ENCODE assay signal across 9 cellular contexts in the genomic region with DNA sequence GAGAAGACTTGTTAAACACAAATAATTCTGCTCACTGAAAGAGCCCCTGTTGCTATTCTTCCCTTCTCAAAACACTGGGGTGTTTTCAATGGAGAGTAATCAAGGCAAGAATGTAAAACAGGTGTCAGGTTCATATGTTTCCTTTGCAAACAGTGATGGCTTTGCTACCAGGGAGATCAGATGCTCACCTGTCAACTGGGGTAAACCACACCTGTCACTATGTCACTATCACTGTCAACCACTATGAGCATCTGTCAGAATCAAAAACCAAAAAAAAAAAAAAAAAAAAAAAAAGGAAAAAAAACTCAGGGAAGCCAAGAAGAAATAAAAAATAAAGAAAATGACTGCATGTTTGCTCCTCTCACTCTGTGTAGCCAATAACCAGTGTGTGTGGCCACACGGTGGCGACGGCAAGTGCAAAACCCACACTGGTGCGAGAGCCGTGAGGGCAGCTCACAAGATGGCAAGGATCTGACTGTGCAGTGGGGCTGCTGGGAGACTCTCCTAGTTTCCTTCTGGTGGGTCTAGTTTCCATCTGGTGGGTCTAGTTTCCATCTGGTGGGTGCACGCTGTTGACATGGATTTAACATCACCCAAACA. TPM values are rescaled to one million over a fixed set of nuclear protein-coding genes. Genes with fewer than 3 reads are reported as not detected.
A peak's percentile ranks its signal among the peaks of the same experiment; 100 is the strongest.
DNase-seq lines count a peak whose midpoint lies in the region; ATAC-seq, FAIRE-seq and TF ChIP-seq lines count a peak whose summit lies in the region.
"Had no signal": no experiment of that assay in that cellular context is flagged by ENCODE, and none has a peak within 500 bp of the region (broad histone marks: within the 10 kb centered on the region; RNA-seq: fewer than 3 reads in every experiment).

No MANE protein-coding gene starts in this region.

- H3K9me3 Mint-ChIP-seq in T-cell (no peaks in the 10 kb centered on the region), neural crest cell (no peaks in the 10 kb centered on the region)

- H4K20me1 ChIP-seq in H1 (replicated peaks in 1 of 2; ENCODE audit: control insufficient read depth in 1 of 2, insufficient read depth in 2 of 2, low read length in 2 of 2), result peaks cover 30 to 59% of the 10 kb centered on the region in 2 experiments

- peak; percentile 36 for TF ChIP-seq CTCF in BE2C (IDR thresholded peaks at IDR 0.05; ENCODE audit: low read depth, low read length)
- TF ChIP-seq CTCF in H1 (IDR thresholded peaks at IDR 0.05; ENCODE audit: control extremely low read depth in 1 of 3, insufficient read depth in 1 of 3, low read depth in 1 of 3, low read length in 3 of 3), result peak; percentile 18 to 59 (median 40); a peak in 3 of 4 replicates
- TF ChIP-seq CTCF in neural crest cell (conservative IDR thresholded peaks at IDR 0.05), result peak; percentile 52
- no peak for TF ChIP-seq CTCF in breast epithelium (IDR thresholded peaks at IDR 0.05)

- no peak overlapping the region for H3K4ac ChIP-seq in H1 (replicated peaks; ENCODE audit: insufficient read length, low read depth, low read length)

- H3K79me2 ChIP-seq in H1 (ENCODE audit: control insufficient read depth in 1 of 2, insufficient read depth in 2 of 2, low read length in 2 of 2), result peaks cover 36 to 99% of the 10 kb centered on the region in 2 experiments

- no peak overlapping the region for H3K9ac ChIP-seq in H1 (replicated peaks in 1 of 4; ENCODE audit: extremely low read depth in 1 of 4, low read depth in 3 of 4, low read length in 3 of 4)

- TF ChIP-seq RAD21 in H1 (IDR thresholded peaks at IDR 0.05 in 1 of 2, conservative IDR thresholded peaks at IDR 0.05 in 1 of 2; ENCODE audit: low read depth in 2 of 2, low read length in 2 of 2), result peak; percentile 41 to 43

- no peak overlapping the region for H3K18ac ChIP-seq in H1 (ENCODE audit: extremely low read depth, low read length)

- H3K4me1 ChIP-seq in BE2C, result no peaks in the 10 kb centered on the region
- no peaks in the 10 kb centered on the region for H3K4me1 ChIP-seq in H1 (replicated peaks in 1 of 4; ENCODE audit: control insufficient read depth in 3 of 4, insufficient read depth in 4 of 4, low read length in 3 of 4)
- H3K4me1 ChIP-seq in breast epithelium, result no peaks in the 10 kb centered on the region

- H3K27me3 Mint-ChIP-seq in T-cell (no peaks in the 10 kb centered on the region), neural crest cell (ENCODE audit: low read depth) (no peaks in the 10 kb centered on the region)

- POLR2A ChIA-PET in T-cell (lab: Charles Lee) (interaction anchor here in 1 of 2 donors (0.6 kb wide), 1 partner anchor 18 kb away, joined by 9 read pairs; no protein-coding TSS in a partner anchor), H1 (lab: Charles Lee; ENCODE audit: partially characterized antibody) (interaction anchor here (0.6 to 2.6 kb wide), 7 partner anchors 13 to 23 kb away, joined by 3 to 8 read pairs (median 3); partner anchors contain the start of gene USP22)

- no peak overlapping the region for H2BK5ac ChIP-seq in H1 (ENCODE audit: low read depth, low read length)

- intact Hi-C loops in breast epithelium (cut with DNase I; ENCODE audit: low total_unique reads), result no loop called here

- H2BK120ac ChIP-seq in H1 (replicated peaks; ENCODE audit: low read depth, low read length), result no peak overlapping the region

- no peak for FAIRE-seq in H1 (lab: Jason Lieb, UNC)

- TF ChIP-seq POLR2A in H1 (IDR thresholded peaks at IDR 0.05; ENCODE audit: control extremely low read depth in 1 of 2, low read depth in 2 of 2, low read length in 2 of 2) (no peak), GM18505 (IDR thresholded peaks at IDR 0.05; ENCODE audit: borderline replicate concordance, extremely low read depth, insufficient read depth, insufficient read length) (no peak), breast epithelium (IDR thresholded peaks at IDR 0.05) (no peak)

- H3K14ac ChIP-seq in H1 (ENCODE audit: insufficient read length), result no peak overlapping the region

- DNase-seq in BE2C (peak; percentile 34), T-cell (peak in 27 of 34 experiments; percentile 22 to 53 (median 35)), H1 (ENCODE audit: low read depth in 1 of 2, low spot score in 2 of 2) (no peak), neural crest cell (ENCODE audit: low read depth, low spot score) (no peak), breast epithelium (ENCODE audit: low spot score in 2 of 2) (no peak)
- DNase-seq: upper lobe of left lung had no signal

- H2BK15ac ChIP-seq in H1 (ENCODE audit: low read length), result no peak overlapping the region

- no peak overlapping the region for H2AK5ac ChIP-seq in H1 (ENCODE audit: low read depth, low read length)

- no peak overlapping the region for H3K23ac ChIP-seq in H1 (ENCODE audit: insufficient read length)

- H3K4me1 Mint-ChIP-seq in T-cell (peaks cover 32 to 43% (median 40%) of the 10 kb centered on the region in 3 donors), neural crest cell (peaks cover 10% of the 10 kb centered on the region)

- no peak overlapping the region for H4K8ac ChIP-seq in H1 (ENCODE audit: extremely low read depth, insufficient read depth, low read length)

- H3K56ac ChIP-seq in H1 (replicated peaks; ENCODE audit: insufficient read length, low read depth, low read length), result no peak overlapping the region

- no peak overlapping the region for H3K4me2 ChIP-seq in H1 (ENCODE audit: insufficient read depth in 1 of 2, low read depth in 2 of 2, low read length in 2 of 2)

- no peak overlapping the region for H2BK20ac ChIP-seq in H1 (ENCODE audit: low read length)

- 89% methylated on average over 6 of the region's 6 CpGs; no CpG with 5 or more reads in 1 of the 2 experiments for WGBS in H1 (ENCODE audit: extremely low coverage in 1 of 2, insufficient coverage in 1 of 2, insufficient read length in 1 of 2, insufficient replicate concordance in 2 of 2, low coverage in 1 of 2, low lambda C conversion rate in 2 of 2, missing lambda C conversion rate in 1 of 2), 2 experiments

- H3K36me3 Mint-ChIP-seq in T-cell (peaks cover 66% of the 10 kb centered on the region), neural crest cell (ENCODE audit: low read depth) (peaks cover 30% of the 10 kb centered on the region)

- H4K5ac ChIP-seq in H1 (ENCODE audit: insufficient read length, low read depth, low read length), result no peak overlapping the region

- H3K4me3 Mint-ChIP-seq in T-cell (no peak overlapping the region), neural crest cell (no peak overlapping the region)

- H4K91ac ChIP-seq in H1 (replicated peaks; ENCODE audit: insufficient read length, low read length), result no peak overlapping the region

- TF ChIP-seq EP300 in H1 (IDR thresholded peaks at IDR 0.05; ENCODE audit: borderline replicate concordance in 1 of 2, low read depth in 2 of 2, low read length in 2 of 2), result no peak

- H2BK12ac ChIP-seq in H1 (ENCODE audit: low read depth, low read length), result no peak overlapping the region

- ATAC-seq in GM19467 (IDR thresholded peaks at IDR 0.05; ENCODE audit: unreplicated experiment) (peak; percentile 83), T-cell (replicated peaks in 1 of 4) (peak in 2 of 4 experiments; percentile 55 to 71), GM18505 (IDR thresholded peaks at IDR 0.05; ENCODE audit: unreplicated experiment) (no peak), HG02610 (IDR thresholded peaks at IDR 0.05; ENCODE audit: unreplicated experiment) (no peak)

- H3K36me3 ChIP-seq in BE2C (peaks cover 76% of the 10 kb centered on the region), H1 (ENCODE audit: control insufficient read depth in 2 of 4, insufficient read depth in 4 of 4, low read length in 3 of 4) (peaks cover 66 to 92% (median 84%) of the 10 kb centered on the region in 4 experiments), breast epithelium (peaks cover 32% of the 10 kb centered on the region)

- H3K27ac ChIP-seq in H1 (ENCODE audit: low read depth, low read length) (no peak overlapping the region), breast epithelium (no peak overlapping the region)
- H3K27ac ChIP-seq: upper lobe of left lung had no signal

- H3K27ac Mint-ChIP-seq in T-cell (peak overlapping the region in 1 of 2 donors; percentile 24), neural crest cell (ENCODE audit: unreplicated experiment) (no peak overlapping the region)

- no peaks in the 10 kb centered on the region for H3K9me3 ChIP-seq in BE2C
- H3K9me3 ChIP-seq in H1 (ENCODE audit: insufficient read depth in 2 of 2, low read depth in 1 of 2, low read length in 1 of 2), result no peaks in the 10 kb centered on the region
- H3K9me3 ChIP-seq in breast epithelium, result no peaks in the 10 kb centered on the region
- H3K9me3 ChIP-seq: upper lobe of left lung had no signal

- no peaks in the 10 kb centered on the region for H3K27me3 ChIP-seq in BE2C
- no peaks in the 10 kb centered on the region for H3K27me3 ChIP-seq in H1 (replicated peaks in 1 of 4; ENCODE audit: control insufficient read depth in 3 of 4, extremely low read depth in 1 of 4, insufficient read depth in 3 of 4, low read length in 3 of 4)
- no peaks in the 10 kb centered on the region for H3K27me3 ChIP-seq in breast epithelium
- H3K27me3 ChIP-seq: upper lobe of left lung had no signal

- peaks cover 26% of the 10 kb centered on the region for H3K79me1 ChIP-seq in H1 (ENCODE audit: low read depth, low read length)

- no peak overlapping the region for H3K4me3 ChIP-seq in BE2C (ENCODE audit: low read depth, low read length)
- H3K4me3 ChIP-seq in H1 (ENCODE audit: extremely low read depth in 1 of 4, insufficient read depth in 2 of 4, low read depth in 3 of 4, low read length in 4 of 4), result no peak overlapping the region
- H3K4me3 ChIP-seq in breast epithelium, result no peak overlapping the region
- H3K4me3 ChIP-seq: upper lobe of left lung had no signal

- CTCF ChIA-PET in T-cell (lab: Charles Lee), result interaction anchor here (0.7 to 1.0 kb wide), 2 partner anchors 9 to 23 kb away, joined by 5 to 12 read pairs; partner anchors contain the start of gene USP22 (in 1 of the 2)
- CTCF ChIA-PET in H1 (lab: Charles Lee; ENCODE audit: partially characterized antibody), result interaction anchor here (1.3 to 1.4 kb wide), 3 partner anchors 12 to 20 kb away, joined by 3 to 5 read pairs (median 5); no protein-coding TSS in a partner anchor

- H2AFZ ChIP-seq in H1 (ENCODE audit: low read length), result no peak overlapping the region

- H3K23me2 ChIP-seq in H1 (ENCODE audit: low read depth, low read length), result no peaks in the 10 kb centered on the region

TF ChIP-seq in H1, 55 proteins besides CTCF, POLR2A, EP300 and RAD21 (continues in another document):
- TF ChIP-seq SP4 (IDR thresholded peaks at IDR 0.05; ENCODE audit: low read length), result no peak

RNA-seq across cellular contexts. Expression of gene USP22, which starts 22.7 kb away (rescaled TPM):
- polyA plus RNA-seq in BE2C (2012; ENCODE audit: insufficient read depth, insufficient read length, low read depth), result 91.7 TPM
- total RNA-seq in T-cell, result 100 to 1,000 TPM; 128 to 184 (median 136) TPM
- total RNA-seq in H1 (2021; fragmentation: NEBNext Ultra II Directional; extraction: Animal tissue kit (Norgen Biotek cat#: 25700)), result 316 and 321 TPM in 2 replicates
- polyA plus RNA-seq in H1 (2011; rRNA removed), result 221 and 365 TPM in 2 replicates
- polyA plus RNA-seq in H1 (2011; cell fraction: cytosol; rRNA removed), result 169 TPM
- 298 TPM for polyA plus RNA-seq in H1 (2011; cell fraction: nucleus; rRNA removed)
- polyA plus RNA-seq in H1 (2012, experiment 1 of 2), result 171 to 196 TPM (median 176 TPM) in 4 replicates
- 106 TPM for polyA plus RNA-seq in H1 (2012, experiment 2 of 2)
- 137 TPM for polyA plus RNA-seq in H1 (2013, experiment 1 of 2)
- polyA plus RNA-seq in H1 (2013, experiment 2 of 2), result 124 TPM
- polyA minus RNA-seq in H1 (2011; rRNA and poly(A)+ RNA removed), result 456 and 459 TPM in 2 replicates
- polyA minus RNA-seq in H1 (2011; cell fraction: cytosol; rRNA and poly(A)+ RNA removed), result 270 TPM
- 188 TPM for polyA minus RNA-seq in H1 (2011; cell fraction: nucleus; rRNA and poly(A)+ RNA removed)
- total RNA-seq in neural crest cell, result 386 and 390 TPM in 2 replicates
- 100 to 1,000 TPM; 115 to 156 (median 139) TPM for total RNA-seq in breast epithelium

Comparison
In these comparisons a context has a peak if more than half of its experiments do, and no peak if none do; other contexts are left out.
1. DNase-seq: peak in BE2C (single experiment) and T-cell (27 of 34); none in H1 (0 of 2), neural crest cell (single experiment) and breast epithelium (0 of 2).
2. CTCF ChIP-seq: peak in BE2C (single experiment), H1 (3 of 3) and neural crest cell (single experiment); none in breast epithelium (0 of 3).